Comparison of ENCODE assay signal across 8 cellular contexts in genomic region chr6:139030539-139030938, GRCh38. TPM values are rescaled to one million over a fixed set of nuclear protein-coding genes. Genes with fewer than 3 reads are reported as not detected.
DNase-seq lines count a peak whose midpoint lies in the region; ATAC-seq, FAIRE-seq and TF ChIP-seq lines count a peak whose summit lies in the region.

No MANE protein-coding gene starts in this region.

- peaks cover 27% of the 10 kb centered on the region for H3K36me3 Mint-ChIP-seq in effector memory CD8-positive, alpha-beta T cell (ENCODE audit: insufficient read depth)

- intact Hi-C loops in left ventricle myocardium superior (cut with micrococcal nuclease) = no loop called here

- H3K4me3 Mint-ChIP-seq in effector memory CD8-positive, alpha-beta T cell = no peak overlapping the region

- peaks cover 7% of the 10 kb centered on the region for H3K4me1 ChIP-seq in foreskin keratinocyte

- FAIRE-seq in GM18507 (lab: Jason Lieb, UNC) (peak; percentile 86), D721Med (lab: Jason Lieb, UNC) (no peak)

- no peaks in the 10 kb centered on the region for H3K27me3 Mint-ChIP-seq in effector memory CD8-positive, alpha-beta T cell

- no peaks in the 10 kb centered on the region for H3K27me3 ChIP-seq in foreskin keratinocyte

- peaks cover 23 to 33% of the 10 kb centered on the region in 2 donors for H3K4me1 Mint-ChIP-seq in effector memory CD8-positive, alpha-beta T cell (ENCODE audit: low read depth in 2 of 2)

- ATAC-seq in GM21619 (IDR thresholded peaks at IDR 0.05; ENCODE audit: unreplicated experiment) (peak; percentile 46), foreskin keratinocyte (no peak), left ventricle myocardium superior (no peak)
- ATAC-seq in effector memory CD8-positive, alpha-beta T cell (replicated peaks) = peak; percentile 40

- TF ChIP-seq CTCF in foreskin keratinocyte (conservative IDR thresholded peaks at IDR 0.05) = no peak
- TF ChIP-seq CTCF in D721Med (IDR thresholded peaks at IDR 0.05; ENCODE audit: insufficient read depth, missing control alignments) = no peak

- DNase-seq in GM18507 (ENCODE audit: extremely low spot score, insufficient read length, low read depth) = no peak
- peak; percentile 27 for DNase-seq in KG1 (lab: John Stamatoyannopoulos, UW)
- DNase-seq in effector memory CD8-positive, alpha-beta T cell = peak; percentile 8 to 16 (median 11)
- DNase-seq in GM19240 (ENCODE audit: insufficient read length, low spot score) = no peak
- no peak for DNase-seq in foreskin keratinocyte
- DNase-seq in D721Med (ENCODE audit: insufficient read length, low spot score) = no peak
- DNase-seq in left ventricle myocardium superior = no peak

- no peak overlapping the region for H3K27ac Mint-ChIP-seq in effector memory CD8-positive, alpha-beta T cell

- no peaks in the 10 kb centered on the region for H3K9me3 Mint-ChIP-seq in effector memory CD8-positive, alpha-beta T cell

- H3K27ac ChIP-seq in foreskin keratinocyte = no peak overlapping the region

RNA-seq across cellular contexts. Expression of gene ABRACL, which starts 2.0 kb away (rescaled TPM):
- 97.8 and 98.8 TPM in 2 replicates for total RNA-seq in foreskin keratinocyte
- 123 and 124 TPM in 2 replicates for polyA plus RNA-seq in foreskin keratinocyte
- 7.1 TPM for total RNA-seq in left ventricle myocardium superior

RNA-seq across cellular contexts. Expression of gene REPS1, which starts 42.5 kb away (rescaled TPM):
- total RNA-seq in foreskin keratinocyte = 60.1 and 60.4 TPM in 2 replicates
- polyA plus RNA-seq in foreskin keratinocyte = 40.3 and 42.6 TPM in 2 replicates
- 31.1 TPM for total RNA-seq in left ventricle myocardium superior

Comparison
In these comparisons a context has a peak if more than half of its experiments do, and no peak if none do; other contexts are left out.
1. DNase-seq: peak in KG1 (single experiment) and effector memory CD8-positive, alpha-beta T cell (3 of 3); none in GM18507 (single experiment), GM19240 (single experiment), foreskin keratinocyte (0 of 2), D721Med (single experiment) and left ventricle myocardium superior (single experiment).
2. ATAC-seq: peak in GM21619 (single experiment) and effector memory CD8-positive, alpha-beta T cell (single experiment); none in foreskin keratinocyte (single experiment) and left ventricle myocardium superior (single experiment).
3. RNA of gene ABRACL, which starts 2.0 kb away (total RNA-seq): 97.8 to 98.8 TPM in foreskin keratinocyte; 7.1 TPM in left ventricle myocardium superior (single experiment); every median in the first group is over 10 times any median in the second.